Comparison of ENCODE assay signal across 14 cellular contexts in the genomic region with DNA sequence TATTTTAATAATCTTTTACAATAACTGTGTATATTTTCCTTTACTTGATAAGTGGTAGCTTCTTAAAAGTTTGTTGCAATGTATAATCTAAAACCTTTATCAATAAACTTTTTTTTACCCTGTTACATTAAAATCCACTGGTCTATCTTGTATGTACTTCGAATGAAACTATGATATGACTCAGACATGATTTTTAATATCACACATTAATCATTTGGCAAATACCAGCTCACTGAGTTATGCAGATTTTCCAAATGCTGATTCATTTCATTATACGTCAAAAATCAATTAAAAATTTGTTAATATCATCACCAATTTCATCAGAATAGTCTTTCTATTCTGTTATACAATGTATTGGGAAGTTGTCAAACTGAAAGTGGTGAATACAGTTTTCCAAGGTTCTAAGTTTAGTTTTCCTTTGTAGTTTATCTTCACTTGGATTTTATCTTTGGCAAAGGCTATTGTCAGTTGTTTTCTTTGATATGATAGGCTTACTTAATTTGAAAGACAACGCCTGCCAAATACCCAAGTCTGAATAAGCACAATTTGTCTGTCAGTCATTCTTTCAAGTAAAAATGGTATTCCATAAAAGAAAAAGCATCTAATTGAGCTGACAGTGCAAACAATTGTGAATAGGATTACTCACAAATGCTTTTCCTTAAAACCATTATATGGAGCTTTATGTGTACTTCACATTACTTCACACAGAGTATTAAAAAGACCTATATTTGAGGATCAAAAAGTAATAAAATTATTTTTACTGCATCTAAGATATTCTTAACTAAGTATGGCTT.
DNase-seq lines count a peak whose midpoint lies in the region; ATAC-seq, FAIRE-seq and TF ChIP-seq lines count a peak whose summit lies in the region.
"Had no signal": no experiment of that assay in that cellular context is flagged by ENCODE, and none has a peak within 500 bp of the region (broad histone marks: within the 10 kb centered on the region; RNA-seq: fewer than 3 reads in every experiment).

No MANE protein-coding gene starts in this region.

- no peaks in the 10 kb centered on the region for H3K79me2 ChIP-seq in astrocyte (ENCODE audit: insufficient read depth, low read length)

- no peak overlapping the region for H4K91ac ChIP-seq in IMR-90 (ENCODE audit: insufficient read depth, low read depth, low read length)

- no peak for TF ChIP-seq RAD21 in IMR-90 (IDR thresholded peaks at IDR 0.05; ENCODE audit: low read length)

- H3K36me3 ChIP-seq in IMR-90 (ENCODE audit: control insufficient read depth, insufficient read depth, low read length) = no peaks in the 10 kb centered on the region
- no peaks in the 10 kb centered on the region for H3K36me3 ChIP-seq in astrocyte (ENCODE audit: insufficient read depth, low read length)
- no peaks in the 10 kb centered on the region for H3K36me3 ChIP-seq in thyroid gland
- H3K36me3 ChIP-seq: right atrium auricular region had no signal

- H3K27ac ChIP-seq in IMR-90 (ENCODE audit: insufficient read depth, low read length) = no peak overlapping the region
- no peak overlapping the region for H3K27ac ChIP-seq in astrocyte (ENCODE audit: low read depth, low read length)
- no peak overlapping the region for H3K27ac ChIP-seq in thyroid gland
- H3K27ac ChIP-seq: PC-9, right atrium auricular region had no signal

- H2AK5ac ChIP-seq in IMR-90 (ENCODE audit: low read depth, low read length) = no peak overlapping the region

- FAIRE-seq in D721Med (lab: Jason Lieb, UNC) (peak; percentile 94), astrocyte (lab: Jason Lieb, UNC) (peak; percentile 64), GM12891 (lab: Jason Lieb, UNC) (no peak)

- no peaks in the 10 kb centered on the region for H3K9me3 ChIP-seq in IMR-90 (ENCODE audit: control insufficient read depth, insufficient read depth, low read length)
- H3K9me3 ChIP-seq in astrocyte (ENCODE audit: insufficient read depth, low read depth, low read length) = no peaks in the 10 kb centered on the region
- no peaks in the 10 kb centered on the region for H3K9me3 ChIP-seq in thyroid gland
- H3K9me3 ChIP-seq: right atrium auricular region had no signal

- H3K36me3 Mint-ChIP-seq in astrocyte (ENCODE audit: low read depth, unreplicated experiment) = no peaks in the 10 kb centered on the region

- TF ChIP-seq CTCF in D721Med (IDR thresholded peaks at IDR 0.05; ENCODE audit: insufficient read depth, missing control alignments) (no peak), IMR-90 (conservative IDR thresholded peaks at IDR 0.05; ENCODE audit: low read depth, low read length) (no peak), astrocyte (IDR thresholded peaks at IDR 0.05; ENCODE audit: insufficient read depth, low read depth, low read length) (no peak), thyroid gland (IDR thresholded peaks at IDR 0.05) (no peak)

- no peak overlapping the region for H2BK20ac ChIP-seq in IMR-90 (ENCODE audit: low read depth, low read length)

- H3K27me3 ChIP-seq in IMR-90 (ENCODE audit: control insufficient read depth, insufficient read depth, low read length) (no peaks in the 10 kb centered on the region), astrocyte (ENCODE audit: insufficient read depth, low read length) (no peaks in the 10 kb centered on the region), thyroid gland (no peaks in the 10 kb centered on the region)
- H3K27me3 ChIP-seq: right atrium auricular region had no signal

- H2BK5ac ChIP-seq in IMR-90 (ENCODE audit: low read depth, low read length, poor library complexity, severe bottlenecking) = no peak overlapping the region

- no peak overlapping the region for H2BK120ac ChIP-seq in IMR-90 (ENCODE audit: low read depth, low read length)

- no peak for DNase-seq in D721Med (ENCODE audit: insufficient read length, low spot score)
- DNase-seq in IMR-90 = peak; percentile 44
- DNase-seq in astrocyte (ENCODE audit: low read depth) = peak; percentile 56
- DNase-seq in left lobe of liver (ENCODE audit: low spot score) = no peak
- no peak for DNase-seq in thyroid gland
- no peak for DNase-seq in head of caudate nucleus
- no peak for DNase-seq in stimulated activated CD4-positive, alpha-beta T cell treated with anti-CD3 and anti-CD28 coated beads, Interleukin-4, amount 100 ng/mL, for 24 hours
- DNase-seq in GM12891 (ENCODE audit: insufficient read length, low spot score) = no peak
- DNase-seq: activated CD8-positive, alpha-beta memory T cell treated with anti-CD3 and anti-CD28 coated beads, Interleukin-2, amount 50 U/mL, for 48 hours; COR-L47; NCI-H187; PC-9; T1000 had no signal

- POLR2A ChIA-PET in IMR-90 (lab: Charles Lee; ENCODE audit: unreplicated experiment) = no interaction called here

- no peak overlapping the region for H4K5ac ChIP-seq in IMR-90 (ENCODE audit: low read depth, low read length)

- no peak overlapping the region for H2BK15ac ChIP-seq in IMR-90 (ENCODE audit: low read depth, low read length)

- BruUV-seq in IMR-90 (replicated peaks; lab: Mats Ljungman, UMichigan) = no TSS peak

- H3K9me3 Mint-ChIP-seq in astrocyte (ENCODE audit: unreplicated experiment) = no peaks in the 10 kb centered on the region

- H3K4ac ChIP-seq in IMR-90 (ENCODE audit: low read depth, low read length) = no peak overlapping the region

- in situ Hi-C loops in IMR-90 (cut with MboI; ENCODE audit: low sequenced_read_pairs) = no loop called here

- H3K27ac Mint-ChIP-seq in astrocyte (ENCODE audit: unreplicated experiment) = no peak overlapping the region

- H3K79me1 ChIP-seq in IMR-90 (ENCODE audit: low read depth in 1 of 2, low read length in 2 of 2) = no peaks in the 10 kb centered on the region

- H3K14ac ChIP-seq in IMR-90 (replicated peaks; ENCODE audit: low read depth, low read length) = no peak overlapping the region

- no peak overlapping the region for H2AK9ac ChIP-seq in IMR-90 (replicated peaks; ENCODE audit: low read depth, low read length, poor library complexity)

- TF ChIP-seq POLR2A in IMR-90 (IDR thresholded peaks at IDR 0.05; ENCODE audit: low read depth, low read length) (no peak), thyroid gland (IDR thresholded peaks at IDR 0.05) (no peak), GM12891 (IDR thresholded peaks at IDR 0.05; ENCODE audit: low read depth, low read length) (no peak)

- no peak overlapping the region for H3K4me3 ChIP-seq in IMR-90 (ENCODE audit: insufficient read depth, low read depth, low read length)
- H3K4me3 ChIP-seq in astrocyte (ENCODE audit: insufficient read depth, low read depth, low read length) = no peak overlapping the region
- H3K4me3 ChIP-seq in thyroid gland (replicated peaks in 1 of 3) = no peak overlapping the region
- H3K4me3 ChIP-seq: PC-9, right atrium auricular region had no signal

- H2AFZ ChIP-seq in IMR-90 (replicated peaks; ENCODE audit: low read length, poor library complexity) (no peak overlapping the region), astrocyte (ENCODE audit: low read depth, low read length) (no peak overlapping the region)
- H2AFZ ChIP-seq: PC-9 had no signal

- no peak overlapping the region for H3K18ac ChIP-seq in IMR-90 (ENCODE audit: low read depth, low read length)

- dilution Hi-C loops in IMR-90 (cut with HindIII; ENCODE audit: low sequenced_read_pairs, unreplicated experiment) = no loop called here

- no peak overlapping the region for H3K4me3 Mint-ChIP-seq in astrocyte (ENCODE audit: unreplicated experiment)

- no peaks in the 10 kb centered on the region for H4K20me1 ChIP-seq in IMR-90 (ENCODE audit: insufficient read depth, low read length)
- no peaks in the 10 kb centered on the region for H4K20me1 ChIP-seq in astrocyte (ENCODE audit: insufficient read depth, low read length)

- ATAC-seq in IMR-90 (ENCODE audit: low read depth) (no peak), left lobe of liver (peak; percentile 47)

- no peak overlapping the region for H3K23ac ChIP-seq in IMR-90 (ENCODE audit: low read depth, low read length)

- no peak overlapping the region for H3K56ac ChIP-seq in IMR-90 (ENCODE audit: extremely low read depth, insufficient read depth, low read length)

- WGBS in IMR-90 (ENCODE audit: extremely low coverage in 2 of 2, insufficient read length in 1 of 2), 2 experiments = no CpG with 5 or more reads among the region's 3 CpGs
- 69 to 80% methylated on average over 3 of the region's 3 CpGs for WGBS in thyroid gland, 2 donors

- CTCF ChIA-PET in IMR-90 (lab: Yijun Ruan, JAX) = interaction anchor here (0.9 kb wide), 1 partner anchor 47 kb away, joined by 4 read pairs; no protein-coding TSS in a partner anchor

- H3K4me1 Mint-ChIP-seq in astrocyte (ENCODE audit: low read depth, unreplicated experiment) = peaks cover 3% of the 10 kb centered on the region

- H3K9ac ChIP-seq in IMR-90 (ENCODE audit: low read depth, low read length) (no peak overlapping the region), astrocyte (ENCODE audit: low read length) (no peak overlapping the region)

- intact Hi-C loops in IMR-90 (cut with micrococcal nuclease) = no loop called here
- intact Hi-C loops in thyroid gland (cut with DNase I) = no loop called here
- intact Hi-C loops in head of caudate nucleus (cut with DNase I) = no loop called here

- no peak overlapping the region for H4K8ac ChIP-seq in IMR-90 (ENCODE audit: low read depth in 2 of 2, low read length in 2 of 2)

- no peaks in the 10 kb centered on the region for H3K9me1 ChIP-seq in IMR-90 (ENCODE audit: insufficient read depth, low read length)

- no peaks in the 10 kb centered on the region for H3K27me3 Mint-ChIP-seq in astrocyte (ENCODE audit: low read depth, unreplicated experiment)

- H3K4me2 ChIP-seq in IMR-90 (ENCODE audit: low read depth, low read length) (no peak overlapping the region; the same call in 1 of the 2 replicates), astrocyte (ENCODE audit: low read length) (peak overlapping the region; percentile 26)
- H3K4me2 ChIP-seq: PC-9 had no signal

- H3K4me1 ChIP-seq in IMR-90 (ENCODE audit: control insufficient read depth, insufficient read depth, low read length) = peaks cover 2% of the 10 kb centered on the region; the same call in 1 of the 2 replicates
- no peaks in the 10 kb centered on the region for H3K4me1 ChIP-seq in astrocyte (ENCODE audit: insufficient read depth, low read length)
- peaks cover 7 to 11% of the 10 kb centered on the region in 2 donors for H3K4me1 ChIP-seq in thyroid gland

TF ChIP-seq in IMR-90, 13 proteins besides CTCF, POLR2A, EP300 and RAD21 (continues in another document):
- TF ChIP-seq FOS (IDR thresholded peaks at IDR 0.05; ENCODE audit: low read depth, low read length) (peak; percentile 14; the same call in 1 of the 2 replicates), RCOR1 (IDR thresholded peaks at IDR 0.05; ENCODE audit: insufficient replicate concordance, low read length) (no peak), MAFK (IDR thresholded peaks at IDR 0.05; ENCODE audit: low read depth, low read length) (peak; percentile 65)

TF ChIP-seq in GM12891, 5 proteins besides CTCF, POLR2A, EP300 and RAD21:
- TF ChIP-seq TAF1 (IDR thresholded peaks at IDR 0.05; ENCODE audit: low read depth, low read length) (no peak), SPI1 (IDR thresholded peaks at IDR 0.05; ENCODE audit: low read depth, low read length) (no peak), PAX5 (IDR thresholded peaks at IDR 0.05; ENCODE audit: insufficient read depth, low read length, severe bottlenecking) (no peak), POLR2AphosphoS5 (IDR thresholded peaks at IDR 0.05; ENCODE audit: low read depth, low read length) (no peak), POU2F2 (IDR thresholded peaks at IDR 0.05; ENCODE audit: low read depth, low read length) (no peak)

Comparison
In these comparisons a context has a peak if more than half of its experiments do, and no peak if none do; other contexts are left out.
1. DNase-seq: peak in IMR-90 (single experiment) and astrocyte (single experiment); none in D721Med (single experiment), left lobe of liver (single experiment), thyroid gland (0 of 2), head of caudate nucleus (0 of 42), stimulated activated CD4-positive, alpha-beta T cell treated with anti-CD3 and anti-CD28 coated beads, Interleukin-4, amount 100 ng/mL, for 24 hours (single experiment) and GM12891 (single experiment).